In genomic region chr19:3700242-3701032, GRCh38 we compare ENCODE assay signal across 1 cellular context.
A peak's percentile ranks its signal among the peaks of the same experiment; 100 is the strongest.
TF ChIP-seq lines count a peak whose summit lies in the region.

Gene PIP5K1C (minus strand): TSS chr19:3700468. CDS start chr19:3700390, 78 bp downstream.

TF ChIP-seq in HepG2, 621 proteins besides CTCF, POLR2A, EP300 and RAD21 (continued from another document):
- TF ChIP-seq ZNF281 (CRISPR knock-in tag; IDR thresholded peaks at IDR 0.05; ENCODE audit: borderline replicate concordance) (no peak), SMAD3 (CRISPR knock-in tag; IDR thresholded peaks at IDR 0.05) (no peak), AKNA (CRISPR knock-in tag; IDR thresholded peaks at IDR 0.05; ENCODE audit: borderline replicate concordance) (no peak), SIN3B (IDR thresholded peaks at IDR 0.05; ENCODE audit: low read length) (no peak), NFKB2 (CRISPR knock-in tag; IDR thresholded peaks at IDR 0.05; ENCODE audit: borderline replicate concordance) (no peak), ZNF619 (CRISPR knock-in tag; IDR thresholded peaks at IDR 0.05) (no peak), PRPF4 (IDR thresholded peaks at IDR 0.05; ENCODE audit: low read depth, low read length, poor library complexity, severe bottlenecking) (no peak), MAFK (conservative IDR thresholded peaks at IDR 0.05 in 1 of 2, IDR thresholded peaks at IDR 0.05 in 1 of 2; ENCODE audit: low read length in 2 of 2) (no peak), ZNF781 (CRISPR knock-in tag; IDR thresholded peaks at IDR 0.05; ENCODE audit: borderline replicate concordance, not compliant biosample characterization) (no peak), ZNF18 (CRISPR knock-in tag; IDR thresholded peaks at IDR 0.05; ENCODE audit: insufficient replicate concordance) (no peak), HNF1B (CRISPR knock-in tag; IDR thresholded peaks at IDR 0.05) (0 out of 2 replicates have a peak, but pooled peaks have one; percentile 11), CEBPZ (IDR thresholded peaks at IDR 0.05; ENCODE audit: low read length) (no peak), CHD4 (IDR thresholded peaks at IDR 0.05; ENCODE audit: borderline replicate concordance, low read length) (peak; percentile 37; the same call in 1 of the 2 replicates), GABPB1 (CRISPR knock-in tag; IDR thresholded peaks at IDR 0.05) (0 out of 2 replicates have a peak, but pooled peaks have one; percentile 18), ZNF567 (CRISPR knock-in tag; IDR thresholded peaks at IDR 0.05; ENCODE audit: borderline replicate concordance) (no peak), MTA3 (CRISPR knock-in tag; IDR thresholded peaks at IDR 0.05) (no peak), ZNF775 (CRISPR knock-in tag; IDR thresholded peaks at IDR 0.05; ENCODE audit: borderline replicate concordance) (no peak), THAP11 (CRISPR knock-in tag; IDR thresholded peaks at IDR 0.05) (peak; percentile 52; the same call in 1 of the 2 replicates), ZNF577 (CRISPR knock-in tag; IDR thresholded peaks at IDR 0.05; ENCODE audit: borderline replicate concordance, low read depth) (no peak), YEATS4 (CRISPR knock-in tag; IDR thresholded peaks at IDR 0.05; ENCODE audit: borderline replicate concordance) (no peak), ZFP1 (CRISPR knock-in tag; IDR thresholded peaks at IDR 0.05) (no peak), ZNF782 (CRISPR knock-in tag; IDR thresholded peaks at IDR 0.05; ENCODE audit: borderline replicate concordance) (no peak), ZNF749 (CRISPR knock-in tag; IDR thresholded peaks at IDR 0.05; ENCODE audit: borderline replicate concordance) (no peak), AHDC1 (CRISPR knock-in tag; IDR thresholded peaks at IDR 0.05; ENCODE audit: borderline replicate concordance) (no peak), ZNF234 (CRISPR knock-in tag; conservative IDR thresholded peaks at IDR 0.05) (no peak), ZNF263 (CRISPR knock-in tag; IDR thresholded peaks at IDR 0.05) (no peak), EEA1 (CRISPR knock-in tag; IDR thresholded peaks at IDR 0.05; ENCODE audit: borderline replicate concordance) (no peak), ZNF335 (CRISPR knock-in tag; IDR thresholded peaks at IDR 0.05) (0 out of 2 replicates have a peak, but pooled peaks have one; percentile 41), CHCHD3 (CRISPR knock-in tag; IDR thresholded peaks at IDR 0.05) (no peak), ZNF761 (CRISPR knock-in tag; conservative IDR thresholded peaks at IDR 0.05) (no peak), REL (CRISPR knock-in tag; conservative IDR thresholded peaks at IDR 0.05) (no peak), MLX (CRISPR knock-in tag; IDR thresholded peaks at IDR 0.05) (no peak)
